In the genomic region with DNA sequence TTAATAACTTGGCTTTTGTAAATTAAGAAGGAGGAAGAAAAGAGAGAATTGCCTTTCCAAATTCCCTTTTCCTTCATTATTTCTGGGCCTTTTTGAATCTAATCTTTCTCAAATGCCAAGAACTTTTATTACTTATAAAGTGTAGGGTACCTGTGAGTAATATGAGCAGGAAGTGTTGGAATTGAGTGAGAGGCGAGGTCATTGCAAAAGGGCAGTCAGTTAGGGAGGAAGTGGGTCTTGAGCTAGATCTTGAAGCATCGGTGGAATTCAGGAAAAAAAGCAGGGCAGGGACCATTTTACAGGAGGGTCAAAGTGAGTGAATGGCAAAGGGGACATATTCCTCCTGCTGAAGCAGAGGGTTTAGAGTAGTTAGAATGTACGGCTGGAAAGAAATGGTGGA, we compare ENCODE assay signal across 26 cellular contexts. TPM values are rescaled to one million over a fixed set of nuclear protein-coding genes. Genes with fewer than 3 reads are reported as not detected.
DNase-seq lines count a peak whose midpoint lies in the region; ATAC-seq and TF ChIP-seq lines count a peak whose summit lies in the region.
"Had no signal": no experiment of that assay in that cellular context is flagged by ENCODE, and none has a peak within 500 bp of the region (broad histone marks: within the 10 kb centered on the region; RNA-seq: fewer than 3 reads in every experiment).

No MANE protein-coding gene starts in this region.

- no peaks in the 10 kb centered on the region for H3K9me3 Mint-ChIP-seq in activated T-helper 2 cell treated with anti-CD3 and anti-CD28 coated beads, Interferon-gamma antibody, Interleukin-2, Interleukin-4, amounts not matched to agents 10 μg/mL and 5 μg/mL and 100 μg/mL, durations not matched to agents 14 hours and 24 hours and 36 hours
- H3K9me3 Mint-ChIP-seq: natural killer cell treated with Interleukin-12 subunit alpha and Interleukin-12 subunit beta and Interleukin-15 and Interleukin-18, amount 100 ng/mL, for 72 hours; T-helper 1 cell treated with Interleukin-12 subunit alpha and Interleukin-12 subunit beta and Interleukin-4 antibody, amounts not matched to agents 30 μg/mL and 1 μg/mL, for 36 hours had no signal

- H3K27me3 Mint-ChIP-seq in activated T-helper 2 cell treated with anti-CD3 and anti-CD28 coated beads, Interferon-gamma antibody, Interleukin-2, Interleukin-4, amounts not matched to agents 10 μg/mL and 5 μg/mL and 100 μg/mL, durations not matched to agents 14 hours and 24 hours and 36 hours (ENCODE audit: low read depth), result no peaks in the 10 kb centered on the region
- H3K27me3 Mint-ChIP-seq: natural killer cell treated with Interleukin-12 subunit alpha and Interleukin-12 subunit beta and Interleukin-15 and Interleukin-18, amount 100 ng/mL, for 72 hours had no signal

- no peak for TF ChIP-seq CTCF in HL-60 (IDR thresholded peaks at IDR 0.05; ENCODE audit: insufficient read depth, low read length)
- no peak for TF ChIP-seq CTCF in neutrophil (IDR thresholded peaks at IDR 0.05)

- H3K27me3 ChIP-seq in HL-60 (ENCODE audit: insufficient read depth, poor library complexity, severe bottlenecking) (no peaks in the 10 kb centered on the region), neutrophil (no peaks in the 10 kb centered on the region)
- H3K27me3 ChIP-seq: breast epithelium, ovary, right atrium auricular region, vagina had no signal

- H3K27ac Mint-ChIP-seq in activated T-helper 2 cell treated with anti-CD3 and anti-CD28 coated beads, Interferon-gamma antibody, Interleukin-2, Interleukin-4, amounts not matched to agents 10 μg/mL and 5 μg/mL and 100 μg/mL, durations not matched to agents 14 hours and 24 hours and 36 hours, result peak overlapping the region; percentile 58
- H3K27ac Mint-ChIP-seq: T-helper 1 cell treated with Interleukin-12 subunit alpha and Interleukin-12 subunit beta and Interleukin-4 antibody, amounts not matched to agents 30 μg/mL and 1 μg/mL, for 36 hours had no signal

- H3K4me3 ChIP-seq in HL-60 (replicated peaks; ENCODE audit: insufficient read depth, low read length), result no peak overlapping the region
- H3K4me3 ChIP-seq in neutrophil (ENCODE audit: low read depth in 1 of 2, low read length in 1 of 2), result peak overlapping the region; percentile 8 to 15
- H3K4me3 ChIP-seq: breast epithelium, ovary, right atrium auricular region, SK-N-MC, vagina had no signal

- H3K4me1 Mint-ChIP-seq in activated T-helper 2 cell treated with anti-CD3 and anti-CD28 coated beads, Interferon-gamma antibody, Interleukin-2, Interleukin-4, amounts not matched to agents 10 μg/mL and 5 μg/mL and 100 μg/mL, durations not matched to agents 14 hours and 24 hours and 36 hours (ENCODE audit: low read depth), result peaks cover 2% of the 10 kb centered on the region

- intact Hi-C loops in activated T-helper 2 cell treated with anti-CD3 and anti-CD28 coated beads, Interferon-gamma antibody, Interleukin-2, Interleukin-4, amounts not matched to agents 10 μg/mL and 5 μg/mL and 100 μg/mL, durations not matched to agents 14 hours and 24 hours and 36 hours (cut with micrococcal nuclease), result no loop called here

- peak overlapping the region; percentile 60 for H3K27ac ChIP-seq in HL-60 (replicated peaks)
- peak overlapping the region; percentile 83 for H3K27ac ChIP-seq in neutrophil
- H3K27ac ChIP-seq: breast epithelium, ovary, right atrium auricular region, SK-N-MC, vagina had no signal

- H3K36me3 ChIP-seq in neutrophil, result peaks cover 15% of the 10 kb centered on the region
- H3K36me3 ChIP-seq: ovary had no signal

- DNase-seq in EH (ENCODE audit: low read depth), result peak; percentile 12
- DNase-seq in HL-60 (ENCODE audit: low read depth in 1 of 2, low spot score in 1 of 2), result peak in 1 of 2 experiments; percentile 57
- DNase-seq in activated T-helper 2 cell treated with anti-CD3 and anti-CD28 coated beads, Interferon-gamma antibody, Interleukin-2, Interleukin-4, amounts not matched to agents 10 μg/mL and 5 μg/mL and 100 μg/mL, durations not matched to agents 14 hours and 24 hours and 36 hours (ENCODE audit: low spot score), result no peak
- no peak for DNase-seq in activated effector memory CD4-positive, alpha-beta T cell treated with Interleukin-2 at 50 U/mL for 16 hours
- no peak for DNase-seq in OCI-M2 (lab: John Stamatoyannopoulos, UW; ENCODE audit: unreplicated experiment)
- DNase-seq: activated naive CD4-positive, alpha-beta T cell; activated T-cell treated with anti-CD3 and anti-CD28 coated beads for 4 hours; GDM1; GOT3; islet precursor cell; midbrain; NCI-H1105; NCI-H1930; NCI-H226; ovary; RPMI8226; stimulated activated CD4-positive, alpha-beta T cell treated with anti-CD3 and anti-CD28 coated beads, Interleukin-4, amount 100 ng/mL, for 24 hours; stimulated activated naive CD4-positive, alpha-beta T cell had no signal

- no peak for ATAC-seq in HG02852 (IDR thresholded peaks at IDR 0.05; ENCODE audit: unreplicated experiment)
- ATAC-seq: natural killer cell treated with Interleukin-12 subunit alpha and Interleukin-12 subunit beta and Interleukin-15 and Interleukin-18, amount 100 ng/mL, for 72 hours had no signal

- H3K4me3 Mint-ChIP-seq in activated T-helper 2 cell treated with anti-CD3 and anti-CD28 coated beads, Interferon-gamma antibody, Interleukin-2, Interleukin-4, amounts not matched to agents 10 μg/mL and 5 μg/mL and 100 μg/mL, durations not matched to agents 14 hours and 24 hours and 36 hours (ENCODE audit: low read depth), result no peak overlapping the region
- H3K4me3 Mint-ChIP-seq: natural killer cell treated with Interleukin-12 subunit alpha and Interleukin-12 subunit beta and Interleukin-15 and Interleukin-18, amount 100 ng/mL, for 72 hours; T-helper 1 cell treated with Interleukin-12 subunit alpha and Interleukin-12 subunit beta and Interleukin-4 antibody, amounts not matched to agents 30 μg/mL and 1 μg/mL, for 36 hours had no signal

- H3K36me3 Mint-ChIP-seq in activated T-helper 2 cell treated with anti-CD3 and anti-CD28 coated beads, Interferon-gamma antibody, Interleukin-2, Interleukin-4, amounts not matched to agents 10 μg/mL and 5 μg/mL and 100 μg/mL, durations not matched to agents 14 hours and 24 hours and 36 hours (ENCODE audit: low read depth), result peaks cover 77% of the 10 kb centered on the region

- peaks cover 25 to 27% of the 10 kb centered on the region in 2 experiments for H3K4me1 ChIP-seq in neutrophil (ENCODE audit: control insufficient read depth in 1 of 2, insufficient read depth in 1 of 2, low read depth in 1 of 2, low read length in 1 of 2)
- H3K4me1 ChIP-seq: breast epithelium, right atrium auricular region, vagina had no signal

- H3K9me3 ChIP-seq in neutrophil, result no peaks in the 10 kb centered on the region
- H3K9me3 ChIP-seq: breast epithelium, ovary, right atrium auricular region, vagina had no signal

RNA-seq across cellular contexts. Expression of a gene that starts 23.4 kb away (rescaled TPM):
- 46.4 and 47.7 TPM in 2 replicates for total RNA-seq in activated T-helper 2 cell treated with anti-CD3 and anti-CD28 coated beads, Interferon-gamma antibody, Interleukin-2, Interleukin-4, amounts not matched to agents 10 μg/mL and 5 μg/mL and 100 μg/mL, durations not matched to agents 14 hours and 24 hours and 36 hours

RNA-seq across cellular contexts. Expression of a gene that starts 43.5 kb away (rescaled TPM):
- total RNA-seq in activated T-helper 2 cell treated with anti-CD3 and anti-CD28 coated beads, Interferon-gamma antibody, Interleukin-2, Interleukin-4, amounts not matched to agents 10 μg/mL and 5 μg/mL and 100 μg/mL, durations not matched to agents 14 hours and 24 hours and 36 hours, result 55.9 and 61.6 TPM in 2 replicates

RNA-seq across cellular contexts. Expression of a gene that starts 55.8 kb away (rescaled TPM):
- 30.1 and 32.5 TPM in 2 replicates for total RNA-seq in activated T-helper 2 cell treated with anti-CD3 and anti-CD28 coated beads, Interferon-gamma antibody, Interleukin-2, Interleukin-4, amounts not matched to agents 10 μg/mL and 5 μg/mL and 100 μg/mL, durations not matched to agents 14 hours and 24 hours and 36 hours
- total RNA-seq: right atrium auricular region had no signal
